In the genomic region with DNA sequence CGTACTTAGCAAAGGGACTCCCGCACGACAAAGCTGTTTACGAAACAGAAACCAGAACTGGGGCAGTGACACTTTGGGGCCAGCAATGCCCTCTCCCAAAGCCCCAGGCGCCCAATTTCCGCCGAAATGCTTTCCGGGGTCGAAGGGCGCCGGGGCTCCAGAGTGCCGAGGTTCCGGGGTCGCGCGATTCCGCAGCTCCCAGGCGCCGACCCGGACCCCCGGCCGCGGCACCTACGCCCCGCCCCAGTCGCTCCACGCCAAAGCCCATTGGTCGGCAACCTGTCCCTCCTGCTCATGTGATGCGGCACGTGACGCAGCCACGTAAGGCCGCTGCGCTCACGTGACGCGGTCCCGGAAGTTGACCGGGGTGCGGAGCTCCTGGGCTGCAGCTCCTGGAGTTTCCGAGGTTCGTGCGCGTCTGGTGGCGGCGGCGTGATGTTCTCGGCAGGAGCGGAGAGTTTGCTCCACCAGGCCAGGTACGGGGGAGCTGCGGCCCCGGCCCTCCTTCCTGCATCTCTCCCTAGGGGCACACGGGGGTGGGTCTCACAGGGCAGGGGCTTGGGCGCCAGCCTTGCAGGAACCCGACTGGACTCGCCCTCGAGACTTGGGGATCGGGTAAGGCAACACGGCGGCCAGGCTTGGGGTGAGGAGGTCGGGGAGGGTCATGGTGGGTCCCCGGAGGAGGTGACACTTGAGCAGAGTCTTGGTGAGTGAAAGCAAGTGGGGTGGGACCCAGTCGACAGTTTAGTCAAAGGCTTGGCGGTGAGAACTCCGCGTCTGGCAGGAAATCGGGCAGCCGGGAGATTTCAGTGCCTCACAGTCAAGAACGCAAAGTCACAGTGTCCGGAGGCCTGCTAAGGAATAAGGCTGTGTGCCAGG, we compare ENCODE assay signal across 1 cellular context.
TF ChIP-seq lines count a peak whose summit lies in the region.

A gene with protein sequence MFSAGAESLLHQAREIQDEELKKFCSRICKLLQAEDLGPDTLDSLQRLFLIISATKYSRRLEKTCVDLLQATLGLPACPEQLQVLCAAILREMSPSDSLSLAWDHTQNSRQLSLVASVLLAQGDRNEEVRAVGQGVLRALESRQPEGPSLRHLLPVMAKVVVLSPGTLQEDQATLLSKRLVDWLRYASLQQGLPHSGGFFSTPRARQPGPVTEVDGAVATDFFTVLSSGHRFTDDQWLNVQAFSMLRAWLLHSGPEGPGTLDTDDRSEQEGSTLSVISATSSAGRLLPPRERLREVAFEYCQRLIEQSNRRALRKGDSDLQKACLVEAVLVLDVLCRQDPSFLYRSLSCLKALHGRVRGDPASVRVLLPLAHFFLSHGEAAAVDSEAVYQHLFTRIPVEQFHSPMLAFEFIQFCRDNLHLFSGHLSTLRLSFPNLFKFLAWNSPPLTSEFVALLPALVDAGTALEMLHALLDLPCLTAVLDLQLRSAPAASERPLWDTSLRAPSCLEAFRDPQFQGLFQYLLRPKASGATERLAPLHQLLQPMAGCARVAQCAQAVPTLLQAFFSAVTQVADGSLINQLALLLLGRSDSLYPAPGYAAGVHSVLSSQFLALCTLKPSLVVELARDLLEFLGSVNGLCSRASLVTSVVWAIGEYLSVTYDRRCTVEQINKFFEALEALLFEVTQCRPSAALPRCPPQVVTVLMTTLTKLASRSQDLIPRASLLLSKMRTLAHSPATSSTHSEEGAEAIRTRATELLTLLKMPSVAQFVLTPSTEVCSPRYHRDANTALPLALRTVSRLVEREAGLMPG (plus strand): TSS at position 343 of the 879 bp plus-strand sequence. CDS start 93 bp downstream, at position 436.

TF ChIP-seq in liver, 16 proteins besides CTCF, POLR2A, EP300 and RAD21 (continued from another document):
- TF ChIP-seq, protein P1, sequence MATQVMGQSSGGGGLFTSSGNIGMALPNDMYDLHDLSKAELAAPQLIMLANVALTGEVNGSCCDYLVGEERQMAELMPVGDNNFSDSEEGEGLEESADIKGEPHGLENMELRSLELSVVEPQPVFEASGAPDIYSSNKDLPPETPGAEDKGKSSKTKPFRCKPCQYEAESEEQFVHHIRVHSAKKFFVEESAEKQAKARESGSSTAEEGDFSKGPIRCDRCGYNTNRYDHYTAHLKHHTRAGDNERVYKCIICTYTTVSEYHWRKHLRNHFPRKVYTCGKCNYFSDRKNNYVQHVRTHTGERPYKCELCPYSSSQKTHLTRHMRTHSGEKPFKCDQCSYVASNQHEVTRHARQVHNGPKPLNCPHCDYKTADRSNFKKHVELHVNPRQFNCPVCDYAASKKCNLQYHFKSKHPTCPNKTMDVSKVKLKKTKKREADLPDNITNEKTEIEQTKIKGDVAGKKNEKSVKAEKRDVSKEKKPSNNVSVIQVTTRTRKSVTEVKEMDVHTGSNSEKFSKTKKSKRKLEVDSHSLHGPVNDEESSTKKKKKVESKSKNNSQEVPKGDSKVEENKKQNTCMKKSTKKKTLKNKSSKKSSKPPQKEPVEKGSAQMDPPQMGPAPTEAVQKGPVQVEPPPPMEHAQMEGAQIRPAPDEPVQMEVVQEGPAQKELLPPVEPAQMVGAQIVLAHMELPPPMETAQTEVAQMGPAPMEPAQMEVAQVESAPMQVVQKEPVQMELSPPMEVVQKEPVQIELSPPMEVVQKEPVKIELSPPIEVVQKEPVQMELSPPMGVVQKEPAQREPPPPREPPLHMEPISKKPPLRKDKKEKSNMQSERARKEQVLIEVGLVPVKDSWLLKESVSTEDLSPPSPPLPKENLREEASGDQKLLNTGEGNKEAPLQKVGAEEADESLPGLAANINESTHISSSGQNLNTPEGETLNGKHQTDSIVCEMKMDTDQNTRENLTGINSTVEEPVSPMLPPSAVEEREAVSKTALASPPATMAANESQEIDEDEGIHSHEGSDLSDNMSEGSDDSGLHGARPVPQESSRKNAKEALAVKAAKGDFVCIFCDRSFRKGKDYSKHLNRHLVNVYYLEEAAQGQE (IDR thresholded peaks at IDR 0.05) = peak; percentile 78
- TF ChIP-seq JUND (IDR thresholded peaks at IDR 0.05) (no peak), HNF4A (conservative IDR thresholded peaks at IDR 0.05) (peak; percentile 46), NR2F2 (IDR thresholded peaks at IDR 0.05) (peak; percentile 66), FOXA2 (IDR thresholded peaks at IDR 0.05) (no peak), SP1 (IDR thresholded peaks at IDR 0.05) (peak; percentile 71), TAF1 (conservative IDR thresholded peaks at IDR 0.05) (peak; percentile 5), FOXA1 (IDR thresholded peaks at IDR 0.05) (peak; percentile 33)
- TF ChIP-seq, protein P2, sequence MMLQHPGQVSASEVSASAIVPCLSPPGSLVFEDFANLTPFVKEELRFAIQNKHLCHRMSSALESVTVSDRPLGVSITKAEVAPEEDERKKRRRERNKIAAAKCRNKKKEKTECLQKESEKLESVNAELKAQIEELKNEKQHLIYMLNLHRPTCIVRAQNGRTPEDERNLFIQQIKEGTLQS (IDR thresholded peaks at IDR 0.05) = no peak
